ENCODE assay signal across 8 cellular contexts in the genomic region with DNA sequence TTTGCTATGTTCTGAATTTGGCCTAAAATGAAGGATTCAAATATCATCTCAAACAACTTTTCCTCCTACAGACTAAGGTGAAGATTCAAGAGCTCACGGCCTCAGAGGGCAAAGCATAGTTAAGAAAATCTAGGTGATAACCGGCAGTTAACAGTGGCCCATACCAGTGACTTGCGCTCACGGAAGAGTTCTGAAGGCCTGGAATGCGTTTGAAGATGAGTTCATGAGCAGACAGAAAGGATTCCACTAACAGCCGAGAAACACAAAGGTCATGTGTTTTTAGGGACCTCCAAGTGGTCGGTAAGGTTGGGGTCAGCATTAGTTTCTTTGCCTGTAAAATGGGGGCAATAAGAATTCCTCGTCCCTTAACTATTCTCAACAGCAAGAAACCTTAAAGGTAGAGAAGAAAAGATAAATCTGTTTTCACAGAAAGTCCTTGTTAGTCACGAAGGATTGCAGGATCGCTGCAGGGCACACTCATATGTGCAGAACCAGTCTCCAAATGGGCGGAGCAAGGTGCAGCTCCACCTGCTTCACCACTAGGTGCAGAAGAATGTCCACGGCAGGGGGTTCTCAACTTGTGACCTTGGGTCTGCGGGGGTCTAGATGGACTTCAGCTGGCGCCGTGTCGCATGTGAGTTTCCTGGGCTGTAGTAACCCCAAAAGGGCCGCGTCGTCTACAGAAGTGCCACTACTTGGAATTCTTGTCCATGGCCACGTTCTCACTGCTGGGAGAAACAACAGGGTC.
DNase-seq lines count a peak whose midpoint lies in the region; ATAC-seq lines count a peak whose summit lies in the region.

No MANE protein-coding gene starts in this region.

- DNase-seq in NCI-H2081 (lab: John Stamatoyannopoulos, UW) (peak; percentile 17 to 46), NCI-H2081 treated with DMSO at 0.1 percent for 48 hours (lab: John Stamatoyannopoulos, UW) (no peak), RPMI8226 (peak; percentile 62), amniotic epithelial cell (ENCODE audit: low read depth) (peak; percentile 15), iris pigment epithelial cell (ENCODE audit: low read depth) (peak; percentile 4), NCI-H1436 treated with DMSO at 0.1 percent for 48 hours (lab: John Stamatoyannopoulos, UW) (no peak)
- peak; percentile 36 for DNase-seq in stimulated activated CD4-positive, alpha-beta T cell treated with anti-CD3 and anti-CD28 coated beads, Interleukin-2, amount 100 ng/mL, for 4 hours (ENCODE audit: low read depth)

- peak; percentile 10 for ATAC-seq in HG02852 (IDR thresholded peaks at IDR 0.05; ENCODE audit: unreplicated experiment)

Comparison
In these comparisons a context has a peak if more than half of its experiments do, and no peak if none do; other contexts are left out.
1. DNase-seq: peak in NCI-H2081 (2 of 2), RPMI8226 (single experiment), amniotic epithelial cell (single experiment), iris pigment epithelial cell (single experiment) and stimulated activated CD4-positive, alpha-beta T cell treated with anti-CD3 and anti-CD28 coated beads, Interleukin-2, amount 100 ng/mL, for 4 hours (single experiment); none in NCI-H2081 treated with DMSO at 0.1 percent for 48 hours (single experiment) and NCI-H1436 treated with DMSO at 0.1 percent for 48 hours (single experiment).